12 cellular contexts compared by ENCODE assay signal in the genomic region with DNA sequence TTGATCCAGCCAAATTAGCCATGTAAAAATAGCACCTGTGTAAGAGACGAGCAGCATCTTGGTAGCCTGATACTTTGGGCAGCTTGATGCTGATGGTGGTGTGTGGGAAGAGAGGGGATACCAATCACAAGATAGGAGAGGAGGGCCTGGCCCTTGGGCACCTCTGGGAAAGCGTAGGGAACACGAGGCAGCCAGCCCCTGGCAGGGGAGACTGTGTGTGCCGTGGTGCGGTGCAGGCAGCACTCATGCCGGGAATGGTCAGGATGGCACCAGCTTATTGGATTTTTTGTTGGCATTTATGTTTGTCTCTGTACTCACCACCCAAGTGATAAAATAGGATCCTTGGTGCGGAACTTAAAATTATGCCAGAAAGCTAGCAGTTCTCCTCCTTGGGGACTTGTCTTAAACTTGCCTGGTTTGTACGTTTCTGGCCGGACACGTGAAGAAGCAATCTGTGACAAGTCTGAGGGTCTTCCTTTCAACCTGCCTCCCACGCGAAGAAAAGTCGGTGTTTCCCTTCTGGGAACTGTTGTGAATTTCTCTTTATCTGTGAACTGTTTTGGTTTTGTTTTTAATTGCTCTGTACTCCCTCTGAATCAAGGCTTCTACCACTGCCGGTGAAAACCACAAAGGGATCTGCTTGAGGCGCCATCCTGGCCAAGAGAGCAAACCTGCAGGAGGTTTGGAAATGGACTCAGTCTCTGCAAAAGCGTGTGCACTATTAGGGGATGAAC. TPM values are rescaled to one million over a fixed set of nuclear protein-coding genes. Genes with fewer than 3 reads are reported as not detected.
DNase-seq lines count a peak whose midpoint lies in the region; ATAC-seq lines count a peak whose summit lies in the region.
"Had no signal": no experiment of that assay in that cellular context is flagged by ENCODE, and none has a peak within 500 bp of the region (broad histone marks: within the 10 kb centered on the region; RNA-seq: fewer than 3 reads in every experiment).

No MANE protein-coding gene starts in this region.

- POLR2A ChIA-PET in activated CD4-positive, alpha-beta memory T cell treated with anti-CD3 and anti-CD28 coated beads for 36 hours (lab: Charles Lee): interaction anchor here (1.0 kb wide), 1 partner anchor 80 kb away, joined by 3 read pairs; no protein-coding TSS in a partner anchor

- peak overlapping the region; percentile 93 for H3K27ac Mint-ChIP-seq in activated CD4-positive, alpha-beta memory T cell treated with anti-CD3 and anti-CD28 coated beads for 36 hours
- H3K27ac Mint-ChIP-seq in activated naive CD8-positive, alpha-beta T cell treated with anti-CD3 and anti-CD28 coated beads, Interleukin-2, amount 50 U/mL, for 24 hours: peak overlapping the region; percentile 88
- H3K27ac Mint-ChIP-seq: naive B cell had no signal

- no peaks in the 10 kb centered on the region for H3K27me3 Mint-ChIP-seq in activated CD4-positive, alpha-beta memory T cell treated with anti-CD3 and anti-CD28 coated beads for 36 hours
- peaks cover 1% of the 10 kb centered on the region for H3K27me3 Mint-ChIP-seq in activated naive CD8-positive, alpha-beta T cell treated with anti-CD3 and anti-CD28 coated beads, Interleukin-2, amount 50 U/mL, for 24 hours

- H3K9me3 Mint-ChIP-seq in activated CD4-positive, alpha-beta memory T cell treated with anti-CD3 and anti-CD28 coated beads for 36 hours: peaks cover 52% of the 10 kb centered on the region
- peaks cover 29% of the 10 kb centered on the region for H3K9me3 Mint-ChIP-seq in activated naive CD8-positive, alpha-beta T cell treated with anti-CD3 and anti-CD28 coated beads, Interleukin-2, amount 50 U/mL, for 24 hours

- H3K36me3 Mint-ChIP-seq in activated CD4-positive, alpha-beta memory T cell treated with anti-CD3 and anti-CD28 coated beads for 36 hours: peaks cover 25% of the 10 kb centered on the region
- H3K36me3 Mint-ChIP-seq in activated naive CD8-positive, alpha-beta T cell treated with anti-CD3 and anti-CD28 coated beads, Interleukin-2, amount 50 U/mL, for 24 hours (ENCODE audit: low read depth): peaks cover 32% of the 10 kb centered on the region

- in situ Hi-C loops in KBM-7 (cut with MboI; ENCODE audit: low pct_unique_long_range_greater_than_20kb, low sequenced_read_pairs): no loop called here

- peak overlapping the region; percentile 51 for H3K4me3 Mint-ChIP-seq in activated CD4-positive, alpha-beta memory T cell treated with anti-CD3 and anti-CD28 coated beads for 36 hours
- H3K4me3 Mint-ChIP-seq in activated naive CD8-positive, alpha-beta T cell treated with anti-CD3 and anti-CD28 coated beads, Interleukin-2, amount 50 U/mL, for 24 hours: peak overlapping the region; percentile 64

- intact Hi-C loops in activated CD4-positive, alpha-beta memory T cell treated with anti-CD3 and anti-CD28 coated beads for 36 hours (cut with micrococcal nuclease): loop anchor here (2.0 to 5.0 kb wide), 3 partner anchors 25 to 336 kb away; no protein-coding TSS in a partner anchor

- CTCF ChIA-PET in activated CD4-positive, alpha-beta memory T cell treated with anti-CD3 and anti-CD28 coated beads for 36 hours (lab: Charles Lee): interaction anchor here (0.7 to 3.3 kb wide), 4 partner anchors 8 to 209 kb away, joined by 3 to 15 read pairs (median 4); no protein-coding TSS in a partner anchor

- H3K4me1 Mint-ChIP-seq in activated CD4-positive, alpha-beta memory T cell treated with anti-CD3 and anti-CD28 coated beads for 36 hours (ENCODE audit: low read depth): peaks cover 51% of the 10 kb centered on the region
- H3K4me1 Mint-ChIP-seq in activated naive CD8-positive, alpha-beta T cell treated with anti-CD3 and anti-CD28 coated beads, Interleukin-2, amount 50 U/mL, for 24 hours: peaks cover 57% of the 10 kb centered on the region

- DNase-seq in KBM-7 (peak; percentile 96), NCI-H1105 treated with DMSO at 0.1 percent for 48 hours (lab: John Stamatoyannopoulos, UW) (no peak), HK-2 (ENCODE audit: unreplicated experiment) (no peak)
- peak; percentile 80 for DNase-seq in activated CD4-positive, alpha-beta memory T cell treated with anti-CD3 and anti-CD28 coated beads for 36 hours
- peak; percentile 65 for DNase-seq in activated naive CD8-positive, alpha-beta T cell treated with anti-CD3 and anti-CD28 coated beads, Interleukin-2, amount 50 U/mL, for 24 hours
- DNase-seq in stimulated activated CD4-positive, alpha-beta T cell treated with anti-CD3 and anti-CD28 coated beads, TNF-alpha, amount 100 ng/mL, for 24 hours (ENCODE audit: low read depth in 3 of 3): peak in 2 of 3 experiments; percentile 45 to 64
- DNase-seq: naive B cell, right lobe of liver, SHP77 treated with DMSO at 0.1 percent for 48 hours had no signal

- peak; percentile 84 for ATAC-seq in activated naive CD8-positive, alpha-beta T cell treated with anti-CD3 and anti-CD28 coated beads, Interleukin-2, amount 50 U/mL, for 24 hours
- ATAC-seq in HG03196 (IDR thresholded peaks at IDR 0.05; ENCODE audit: unreplicated experiment) (no peak), GM18498 (IDR thresholded peaks at IDR 0.05; ENCODE audit: unreplicated experiment) (no peak)

RNA-seq across cellular contexts. Expression of gene SIGLEC8, which starts 10.1 kb away (rescaled TPM):
- not detected for total RNA-seq in activated CD4-positive, alpha-beta memory T cell treated with anti-CD3 and anti-CD28 coated beads for 36 hours
- total RNA-seq: glomerular endothelial cell had no signal

RNA-seq across cellular contexts. Expression of gene CEACAM18, which starts 30.2 kb away (rescaled TPM):
- not detected for total RNA-seq in activated CD4-positive, alpha-beta memory T cell treated with anti-CD3 and anti-CD28 coated beads for 36 hours
- total RNA-seq: glomerular endothelial cell, right lobe of liver had no signal

RNA-seq across cellular contexts. Expression of gene SIGLEC10, which starts 30.7 kb away (rescaled TPM):
- under 1 TPM; 0.19 to 0.26 TPM for total RNA-seq in activated CD4-positive, alpha-beta memory T cell treated with anti-CD3 and anti-CD28 coated beads for 36 hours
- total RNA-seq: glomerular endothelial cell had no signal

RNA-seq across cellular contexts. Expression of gene SIGLEC12, which starts 53.4 kb away (rescaled TPM):
- total RNA-seq in activated CD4-positive, alpha-beta memory T cell treated with anti-CD3 and anti-CD28 coated beads for 36 hours: under 1 TPM; 0.22 to 0.24 TPM
- total RNA-seq: glomerular endothelial cell had no signal

RNA-seq across cellular contexts. Expression of gene C19orf84, which starts 57.8 kb away (rescaled TPM):
- not detected for total RNA-seq in activated CD4-positive, alpha-beta memory T cell treated with anti-CD3 and anti-CD28 coated beads for 36 hours
- total RNA-seq: glomerular endothelial cell, right lobe of liver had no signal

Comparison
In these comparisons a context has a peak if more than half of its experiments do, and no peak if none do; other contexts are left out.
1. DNase-seq: peak in KBM-7 (single experiment), activated CD4-positive, alpha-beta memory T cell treated with anti-CD3 and anti-CD28 coated beads for 36 hours (single experiment), activated naive CD8-positive, alpha-beta T cell treated with anti-CD3 and anti-CD28 coated beads, Interleukin-2, amount 50 U/mL, for 24 hours (single experiment) and stimulated activated CD4-positive, alpha-beta T cell treated with anti-CD3 and anti-CD28 coated beads, TNF-alpha, amount 100 ng/mL, for 24 hours (2 of 3); none in NCI-H1105 treated with DMSO at 0.1 percent for 48 hours (single experiment) and HK-2 (single experiment).